ENCODE assay signal across 8 cellular contexts in the genomic region with DNA sequence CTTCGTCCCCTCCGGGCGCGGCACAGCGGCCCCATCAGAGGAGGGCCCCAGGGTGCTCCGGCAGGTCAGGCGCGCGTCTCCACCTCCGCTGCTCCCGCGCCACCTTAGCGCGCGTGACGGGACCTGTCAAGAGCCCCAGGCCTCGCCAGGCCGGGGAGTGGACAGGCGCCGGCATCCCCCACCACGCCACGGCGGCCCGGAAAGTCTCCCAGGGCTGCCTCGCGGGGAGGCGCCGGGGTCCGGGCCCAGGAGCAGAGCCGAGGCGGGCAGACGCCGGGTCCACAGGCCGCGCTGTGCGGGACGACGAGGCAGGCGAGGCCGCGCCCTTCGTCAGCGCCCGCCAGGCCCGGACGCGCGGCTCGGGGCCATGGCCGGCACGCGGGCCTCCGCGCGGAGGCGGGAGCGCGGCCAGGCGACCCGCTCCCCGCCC. TPM values are rescaled to one million over a fixed set of nuclear protein-coding genes. Genes with fewer than 3 reads are reported as not detected.
DNase-seq lines count a peak whose midpoint lies in the region; ATAC-seq and TF ChIP-seq lines count a peak whose summit lies in the region.

No MANE protein-coding gene starts in this region.

- H3K4me1 Mint-ChIP-seq in natural killer cell treated with Interleukin-12 subunit alpha and Interleukin-12 subunit beta and Interleukin-15 and Interleukin-18, amount 100 ng/mL, for 72 hours (ENCODE audit: low read depth in 2 of 2) = peaks cover 37 to 42% of the 10 kb centered on the region in 2 donors

- intact Hi-C loops in esophagus squamous epithelium (cut with DNase I) = no loop called here
- intact Hi-C loops in thyroid gland (cut with DNase I) = loop anchor here (5.0 kb wide), 1 partner anchor 381 kb away; the partner anchor contains the start of gene GLRX5

- peak overlapping the region; percentile 64 to 81 for H3K27ac Mint-ChIP-seq in natural killer cell treated with Interleukin-12 subunit alpha and Interleukin-12 subunit beta and Interleukin-15 and Interleukin-18, amount 100 ng/mL, for 72 hours

- H3K9ac ChIP-seq in Karpas-422 (ENCODE audit: low read length) = peak overlapping the region; percentile 79

- H3K27me3 ChIP-seq in Karpas-422 (ENCODE audit: low read length) = no peaks in the 10 kb centered on the region
- no peaks in the 10 kb centered on the region for H3K27me3 ChIP-seq in esophagus squamous epithelium
- no peaks in the 10 kb centered on the region for H3K27me3 ChIP-seq in thyroid gland

- TF ChIP-seq CTCF in esophagus squamous epithelium (IDR thresholded peaks at IDR 0.05) = no peak
- no peak for TF ChIP-seq CTCF in thyroid gland (IDR thresholded peaks at IDR 0.05)

- DNase-seq in GM04504 (ENCODE audit: low read depth) (peak; percentile 14), Karpas-422 (peak; percentile 79), esophagus squamous epithelium (lab: John Stamatoyannopoulos, UW) (no peak), thyroid gland (peak; percentile 66), kidney glomerular epithelial cell (lab: John Stamatoyannopoulos, UW) (no peak)
- peak; percentile 74 for DNase-seq in activated CD8-positive, alpha-beta memory T cell treated with anti-CD3 and anti-CD28 coated beads, Interleukin-2, amount 50 U/mL, for 48 hours
- peak; percentile 63 for DNase-seq in natural killer cell treated with Interleukin-12 subunit alpha and Interleukin-12 subunit beta and Interleukin-15 and Interleukin-18, amount 100 ng/mL, for 72 hours (ENCODE audit: low spot score)

- H3K9me3 ChIP-seq in Karpas-422 (ENCODE audit: low read length) (no peaks in the 10 kb centered on the region), esophagus squamous epithelium (no peaks in the 10 kb centered on the region), thyroid gland (no peaks in the 10 kb centered on the region)

- H3K4me2 ChIP-seq in Karpas-422 (ENCODE audit: low read depth, low read length, poor library complexity, severe bottlenecking) = peak overlapping the region; percentile 79

- WGBS in esophagus squamous epithelium, 2 donors = no CpG with 5 or more reads among the region's 61 CpGs
- WGBS in thyroid gland, 2 donors = 0% methylated on average over 4 to 8 of the region's 61 CpGs

- peaks cover 48% of the 10 kb centered on the region for H3K4me1 ChIP-seq in Karpas-422 (ENCODE audit: low read length)
- H3K4me1 ChIP-seq in esophagus squamous epithelium = peaks cover 4 to 57% (median 30%) of the 10 kb centered on the region in 3 donors
- peaks cover 33 to 40% of the 10 kb centered on the region in 2 donors for H3K4me1 ChIP-seq in thyroid gland

- H3K36me3 Mint-ChIP-seq in natural killer cell treated with Interleukin-12 subunit alpha and Interleukin-12 subunit beta and Interleukin-15 and Interleukin-18, amount 100 ng/mL, for 72 hours = peaks cover 4% of the 10 kb centered on the region

- peak overlapping the region; percentile 95 for H3K4me3 Mint-ChIP-seq in natural killer cell treated with Interleukin-12 subunit alpha and Interleukin-12 subunit beta and Interleukin-15 and Interleukin-18, amount 100 ng/mL, for 72 hours

- peak; percentile 36 for ATAC-seq in GM21825 (IDR thresholded peaks at IDR 0.05; ENCODE audit: unreplicated experiment)
- peak; percentile 64 for ATAC-seq in natural killer cell treated with Interleukin-12 subunit alpha and Interleukin-12 subunit beta and Interleukin-15 and Interleukin-18, amount 100 ng/mL, for 72 hours

- H3K9me3 Mint-ChIP-seq in natural killer cell treated with Interleukin-12 subunit alpha and Interleukin-12 subunit beta and Interleukin-15 and Interleukin-18, amount 100 ng/mL, for 72 hours = no peaks in the 10 kb centered on the region

- H3K79me2 ChIP-seq in Karpas-422 (ENCODE audit: low read length) = peaks cover 51% of the 10 kb centered on the region

- H3K27me3 Mint-ChIP-seq in natural killer cell treated with Interleukin-12 subunit alpha and Interleukin-12 subunit beta and Interleukin-15 and Interleukin-18, amount 100 ng/mL, for 72 hours = no peaks in the 10 kb centered on the region

- TF ChIP-seq POLR2A in esophagus squamous epithelium (IDR thresholded peaks at IDR 0.05) (no peak), thyroid gland (IDR thresholded peaks at IDR 0.05) (no peak)

- H3K27ac ChIP-seq in Karpas-422 (ENCODE audit: low read length) = peak overlapping the region; percentile 82
- peak overlapping the region; percentile 92 to 99 (median 96) for H3K27ac ChIP-seq in esophagus squamous epithelium
- peak overlapping the region; percentile 88 to 98 (median 94) for H3K27ac ChIP-seq in thyroid gland

- H3K9me2 ChIP-seq in Karpas-422 (replicated peaks; ENCODE audit: insufficient read depth, low read length) = no peaks in the 10 kb centered on the region

- H2AFZ ChIP-seq in Karpas-422 (ENCODE audit: low read length) = no peak overlapping the region

- H3K4me3 ChIP-seq in Karpas-422 (ENCODE audit: low read length) (peak overlapping the region; percentile 79), esophagus squamous epithelium (peak overlapping the region; percentile 67 to 97 (median 84)), thyroid gland (replicated peaks in 1 of 3) (peak overlapping the region; percentile 64 to 83 (median 74))

- H4K20me1 ChIP-seq in Karpas-422 (ENCODE audit: insufficient read depth, low read depth, low read length) = peaks cover 6% of the 10 kb centered on the region; the same call in 1 of the 2 replicates

- H3K36me3 ChIP-seq in Karpas-422 (ENCODE audit: insufficient read depth, low read length) (peaks cover 19% of the 10 kb centered on the region; the same call in 1 of the 2 replicates), esophagus squamous epithelium (no peaks in the 10 kb centered on the region), thyroid gland (no peaks in the 10 kb centered on the region)

RNA-seq across cellular contexts. Expression of gene DICER1, which starts 0.5 kb away (rescaled TPM):
- 117 and 314 TPM in 2 replicates for total RNA-seq in Karpas-422 (2014; rRNA removed; shearing (Covaris generic); ENCODE audit: low replicate concordance)
- total RNA-seq in esophagus squamous epithelium (10 to 100 TPM; 39.4 to 79.7 (median 55.7) TPM), thyroid gland (10 to 100 TPM; 66.5 to 96.8 (median 78.8) TPM)
- total RNA-seq in natural killer cell treated with Interleukin-12 subunit alpha and Interleukin-12 subunit beta and Interleukin-15 and Interleukin-18, amount 100 ng/mL, for 72 hours = 100 to 1,000 TPM; 104 to 115 TPM

Comparison
In these comparisons a context has a peak if more than half of its experiments do, and no peak if none do; other contexts are left out.
1. DNase-seq: peak in GM04504 (single experiment), Karpas-422 (single experiment), activated CD8-positive, alpha-beta memory T cell treated with anti-CD3 and anti-CD28 coated beads, Interleukin-2, amount 50 U/mL, for 48 hours (single experiment), natural killer cell treated with Interleukin-12 subunit alpha and Interleukin-12 subunit beta and Interleukin-15 and Interleukin-18, amount 100 ng/mL, for 72 hours (single experiment) and thyroid gland (2 of 2); none in esophagus squamous epithelium (single experiment) and kidney glomerular epithelial cell (single experiment).
2. Peak in every context shown above with its lines, with median percentiles within 50 percentile points of each other: H3K27ac ChIP-seq and H3K4me3 ChIP-seq.